ENCODE assay signal across 17 cellular contexts in the genomic region with DNA sequence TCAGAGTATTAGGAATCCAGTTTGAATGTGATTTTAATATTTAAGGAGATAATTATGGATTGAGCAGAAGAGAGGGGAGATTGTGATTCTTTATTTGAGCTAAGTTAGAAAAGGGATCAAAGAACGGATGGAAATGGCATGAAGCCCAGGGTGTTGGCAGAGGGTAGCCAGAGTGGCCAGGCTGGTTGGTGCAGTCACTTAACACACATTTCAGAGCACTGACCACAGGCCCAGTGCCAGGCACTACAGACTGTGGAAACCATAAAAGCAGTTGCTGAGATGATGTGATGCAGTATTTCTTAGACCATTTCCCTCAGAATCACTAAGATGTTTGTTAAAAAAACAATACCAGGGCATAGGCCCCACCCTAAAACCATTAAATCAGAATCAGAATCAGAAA.
A peak's percentile ranks its signal among the peaks of the same experiment; 100 is the strongest.
DNase-seq lines count a peak whose midpoint lies in the region; TF ChIP-seq lines count a peak whose summit lies in the region.
"Had no signal": no experiment of that assay in that cellular context is flagged by ENCODE, and none has a peak within 500 bp of the region (broad histone marks: within the 10 kb centered on the region; RNA-seq: fewer than 3 reads in every experiment).

No MANE protein-coding gene starts in this region.

- H3K79me2 ChIP-seq in OCI-LY7 (ENCODE audit: insufficient read depth, low read depth, low read length), result no peaks in the 10 kb centered on the region

- TF ChIP-seq EP300 in Ishikawa (IDR thresholded peaks at IDR 0.05; ENCODE audit: borderline replicate concordance), result peak; percentile 51; the same call in 1 of the 2 replicates

- TF ChIP-seq POLR2A in breast epithelium (IDR thresholded peaks at IDR 0.05) (no peak), esophagus squamous epithelium (IDR thresholded peaks at IDR 0.05) (no peak)

- H3K27me3 ChIP-seq in breast epithelium (no peaks in the 10 kb centered on the region), esophagus squamous epithelium (no peaks in the 10 kb centered on the region)
- H3K27me3 ChIP-seq: ovary had no signal

- DNase-seq in breast epithelium (ENCODE audit: low spot score in 2 of 2), result peak; percentile 67 to 82
- peak; percentile 72 for DNase-seq in medulla oblongata (ENCODE audit: extremely low spot score)
- no peak for DNase-seq in OCI-LY7 (ENCODE audit: low spot score)
- DNase-seq in esophagus squamous epithelium (lab: John Stamatoyannopoulos, UW), result no peak
- no peak for DNase-seq in stimulated activated CD8-positive, alpha-beta memory T cell treated with anti-CD3 and anti-CD28 coated beads, Interleukin-4, amount 100 ng/mL, for 48 hours
- no peak for DNase-seq in SHP77 treated with DMSO at 0.1 percent for 48 hours (lab: John Stamatoyannopoulos, UW)
- DNase-seq: ACHN; activated naive CD4-positive, alpha-beta T cell treated with anti-CD3 and anti-CD28 coated beads, Interleukin-2, amount 10 ng/mL, durations not matched to agents 7 days and 5 days; CD8-positive, alpha-beta memory T cell; NCI-H1436 treated with DMSO at 0.1 percent for 48 hours; NCI-H446 treated with DMSO at 0.1 percent for 48 hours; ovary had no signal

- H3K36me3 ChIP-seq in breast epithelium (no peaks in the 10 kb centered on the region), OCI-LY7 (ENCODE audit: insufficient read depth, low read length) (no peaks in the 10 kb centered on the region; the same call in 1 of the 2 replicates), esophagus squamous epithelium (no peaks in the 10 kb centered on the region)
- H3K36me3 ChIP-seq: ovary had no signal

- H3K4me1 ChIP-seq in breast epithelium, result no peaks in the 10 kb centered on the region
- peaks cover 8% of the 10 kb centered on the region for H3K4me1 ChIP-seq in OCI-LY7 (ENCODE audit: insufficient read depth, low read length, poor library complexity, severe bottlenecking)
- H3K4me1 ChIP-seq in esophagus squamous epithelium, result peaks cover 4 to 30% (median 7%) of the 10 kb centered on the region in 3 donors

- H3K9me2 ChIP-seq in OCI-LY7 (ENCODE audit: insufficient read depth, low read length), result no peaks in the 10 kb centered on the region

- WGBS in esophagus squamous epithelium, 2 donors, result 23 to 29% methylated on average over 1 of the region's 1 CpG

- no peaks in the 10 kb centered on the region for H4K20me1 ChIP-seq in OCI-LY7 (ENCODE audit: insufficient read depth, low read length)

- H3K27ac ChIP-seq in 22Rv1, result peak overlapping the region; percentile 92
- H3K27ac ChIP-seq in breast epithelium, result peak overlapping the region in 1 of 2 donors; percentile 10
- no peak overlapping the region for H3K27ac ChIP-seq in OCI-LY7 (ENCODE audit: low read depth, low read length, poor library complexity, severe bottlenecking)
- peak overlapping the region in 1 of 4 donors; percentile 29 for H3K27ac ChIP-seq in esophagus squamous epithelium
- H3K27ac ChIP-seq: KMS-11, ovary, SK-N-MC had no signal

- CTCF ChIA-PET in OCI-LY7 (lab: Charles Lee; ENCODE audit: unreplicated experiment), result no interaction called here

- H3K9me3 ChIP-seq in breast epithelium, result no peaks in the 10 kb centered on the region
- peaks cover 11% of the 10 kb centered on the region; the same call in 1 of the 2 replicates for H3K9me3 ChIP-seq in OCI-LY7 (ENCODE audit: low read length)
- H3K9me3 ChIP-seq in esophagus squamous epithelium, result peaks cover 0 to 4% (median 0%) of the 10 kb centered on the region in 3 donors
- H3K9me3 ChIP-seq: ovary had no signal

- intact Hi-C loops in breast epithelium (cut with DNase I; ENCODE audit: low total_unique reads), result no loop called here
- intact Hi-C loops in OCI-LY7 (cut with micrococcal nuclease; ENCODE audit: unreplicated experiment), result no loop called here
- intact Hi-C loops in esophagus squamous epithelium (cut with DNase I), result no loop called here

- no peak overlapping the region for H3K4me2 ChIP-seq in OCI-LY7 (ENCODE audit: low read length)
- H3K4me2 ChIP-seq: KMS-11, smooth muscle cell had no signal

- H3K4me3 ChIP-seq in breast epithelium, result no peak overlapping the region
- no peak overlapping the region for H3K4me3 ChIP-seq in OCI-LY7 (ENCODE audit: low read depth, low read length, poor library complexity, severe bottlenecking)
- H3K4me3 ChIP-seq in esophagus squamous epithelium, result no peak overlapping the region
- H3K4me3 ChIP-seq: ovary, SK-N-MC, smooth muscle cell had no signal

- no TSS peak for BruUV-seq in OCI-LY7 (replicated peaks; lab: Mats Ljungman, UMichigan)

- no peak for TF ChIP-seq CTCF in 22Rv1 (IDR thresholded peaks at IDR 0.05)
- TF ChIP-seq CTCF in breast epithelium (IDR thresholded peaks at IDR 0.05), result no peak
- no peak for TF ChIP-seq CTCF in OCI-LY7 (conservative IDR thresholded peaks at IDR 0.05; ENCODE audit: low read length)
- TF ChIP-seq CTCF in esophagus squamous epithelium (IDR thresholded peaks at IDR 0.05), result no peak

- no peak; the same call in 1 of the 2 replicates for TF ChIP-seq RAD21 in Ishikawa (IDR thresholded peaks at IDR 0.05; ENCODE audit: low read depth)

- no peak overlapping the region for H2AFZ ChIP-seq in OCI-LY7 (ENCODE audit: low read length)

- POLR2A ChIA-PET in OCI-LY7 (lab: Charles Lee), result interaction anchor here (1.0 to 1.1 kb wide), 2 partner anchors 29 to 34 kb away, joined by 3 read pairs; no protein-coding TSS in a partner anchor

TF ChIP-seq in Ishikawa, 13 proteins besides CTCF, POLR2A, EP300 and RAD21:
- TF ChIP-seq NFIC (IDR thresholded peaks at IDR 0.05) (peak; percentile 94), CEBPB (IDR thresholded peaks at IDR 0.05) (no peak), TEAD4 (IDR thresholded peaks at IDR 0.05) (peak; percentile 49), TCF12 (IDR thresholded peaks at IDR 0.05; ENCODE audit: low read depth) (peak; percentile 46; the same call in 1 of the 2 replicates), ZBTB7A (IDR thresholded peaks at IDR 0.05; ENCODE audit: low read depth) (no peak)
- TF ChIP-seq, protein P1, sequence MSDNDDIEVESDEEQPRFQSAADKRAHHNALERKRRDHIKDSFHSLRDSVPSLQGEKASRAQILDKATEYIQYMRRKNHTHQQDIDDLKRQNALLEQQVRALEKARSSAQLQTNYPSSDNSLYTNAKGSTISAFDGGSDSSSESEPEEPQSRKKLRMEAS (IDR thresholded peaks at IDR 0.05), result no peak

Comparison
In these comparisons a context has a peak if more than half of its experiments do, and no peak if none do; other contexts are left out.
1. DNase-seq: peak in breast epithelium (2 of 2) and medulla oblongata (single experiment); none in OCI-LY7 (single experiment), esophagus squamous epithelium (single experiment), stimulated activated CD8-positive, alpha-beta memory T cell treated with anti-CD3 and anti-CD28 coated beads, Interleukin-4, amount 100 ng/mL, for 48 hours (single experiment) and SHP77 treated with DMSO at 0.1 percent for 48 hours (single experiment).